ENCODE assay signal across 1 cellular context in genomic region chr6:88709819-88710246, GRCh38.
TF ChIP-seq lines count a peak whose summit lies in the region.

No MANE protein-coding gene starts in this region.

TF ChIP-seq in HepG2, 621 proteins besides CTCF, POLR2A, EP300 and RAD21 (continued from another document and continues in another):
- no peak for TF ChIP-seq KIAA2018 (CRISPR knock-in tag; IDR thresholded peaks at IDR 0.05; ENCODE audit: borderline replicate concordance)
- TF ChIP-seq ZBED4 (CRISPR knock-in tag; IDR thresholded peaks at IDR 0.05; ENCODE audit: borderline replicate concordance), result no peak
- TF ChIP-seq FOXA3 (CRISPR knock-in tag; IDR thresholded peaks at IDR 0.05), result peak; percentile 97
- TF ChIP-seq TRIM22 (IDR thresholded peaks at IDR 0.05), result no peak
- no peak for TF ChIP-seq ZNF230 (CRISPR knock-in tag; IDR thresholded peaks at IDR 0.05)
- TF ChIP-seq RBAK (CRISPR knock-in tag; IDR thresholded peaks at IDR 0.05), result no peak
- peak; percentile 57; the same call in 1 of the 2 replicates for TF ChIP-seq ZNF33A (CRISPR knock-in tag; IDR thresholded peaks at IDR 0.05; ENCODE audit: borderline replicate concordance)
- TF ChIP-seq MATR3 (CRISPR knock-in tag; IDR thresholded peaks at IDR 0.05), result no peak
- no peak for TF ChIP-seq RAD51 (IDR thresholded peaks at IDR 0.05; ENCODE audit: borderline replicate concordance)
- peak; percentile 94 for TF ChIP-seq NFIC (IDR thresholded peaks at IDR 0.05; ENCODE audit: low read length)
- no peak for TF ChIP-seq AHR (CRISPR knock-in tag; IDR thresholded peaks at IDR 0.05)
- no peak for TF ChIP-seq MEIS2 (CRISPR knock-in tag; IDR thresholded peaks at IDR 0.05)
- no peak for TF ChIP-seq RELA (CRISPR knock-in tag; IDR thresholded peaks at IDR 0.05)
- TF ChIP-seq ZNF292 (CRISPR knock-in tag; IDR thresholded peaks at IDR 0.05; ENCODE audit: borderline replicate concordance, low read depth), result no peak
- TF ChIP-seq TFAP4 (IDR thresholded peaks at IDR 0.05; ENCODE audit: borderline replicate concordance, low read depth), result no peak
- no peak for TF ChIP-seq HOXA7 (CRISPR knock-in tag; IDR thresholded peaks at IDR 0.05)
- TF ChIP-seq TBP (CRISPR knock-in tag; IDR thresholded peaks at IDR 0.05), result no peak
- TF ChIP-seq ZNF563 (CRISPR knock-in tag; IDR thresholded peaks at IDR 0.05), result no peak
- TF ChIP-seq NR2F1 (CRISPR knock-in tag; IDR thresholded peaks at IDR 0.05), result peak in 1 of 2 experiments; percentile 67; a peak in 2 of 4 replicates
- no peak for TF ChIP-seq IKZF4 (CRISPR knock-in tag; IDR thresholded peaks at IDR 0.05; ENCODE audit: borderline replicate concordance, low read depth, not compliant biosample characterization)
- no peak for TF ChIP-seq PHF5A (CRISPR knock-in tag; IDR thresholded peaks at IDR 0.05; ENCODE audit: low read depth, unreplicated experiment)
- no peak for TF ChIP-seq NR2F6 (IDR thresholded peaks at IDR 0.05)
- no peak for TF ChIP-seq NR2F6 (CRISPR knock-in tag; IDR thresholded peaks at IDR 0.05)
- peak; percentile 94 for TF ChIP-seq RCOR2 (CRISPR knock-in tag; IDR thresholded peaks at IDR 0.05)
- no peak for TF ChIP-seq DDIT3 (CRISPR knock-in tag; IDR thresholded peaks at IDR 0.05)
- TF ChIP-seq ZNF34 (CRISPR knock-in tag; IDR thresholded peaks at IDR 0.05; ENCODE audit: borderline replicate concordance), result no peak
- TF ChIP-seq GPBP1L1 (CRISPR knock-in tag; IDR thresholded peaks at IDR 0.05), result no peak
- TF ChIP-seq ZNF501 (CRISPR knock-in tag; IDR thresholded peaks at IDR 0.05), result no peak
- TF ChIP-seq SAP130 (CRISPR knock-in tag; IDR thresholded peaks at IDR 0.05; ENCODE audit: low read depth), result peak; percentile 34; the same call in 1 of the 2 replicates
- TF ChIP-seq SP1 (IDR thresholded peaks at IDR 0.05), result no peak
- TF ChIP-seq SP1 (CRISPR knock-in tag; IDR thresholded peaks at IDR 0.05), result no peak
- no peak for TF ChIP-seq NFAT5 (CRISPR knock-in tag; IDR thresholded peaks at IDR 0.05)
- TF ChIP-seq ZNF580 (CRISPR knock-in tag; IDR thresholded peaks at IDR 0.05; ENCODE audit: borderline replicate concordance, low read depth), result peak; percentile 62; the same call in 1 of the 2 replicates
- peak; percentile 93 for TF ChIP-seq ASH2L (IDR thresholded peaks at IDR 0.05; ENCODE audit: insufficient read length, low read depth, low read length)
- TF ChIP-seq ZNF614 (CRISPR knock-in tag; IDR thresholded peaks at IDR 0.05; ENCODE audit: borderline replicate concordance), result no peak
- no peak for TF ChIP-seq ETS1 (CRISPR knock-in tag; IDR thresholded peaks at IDR 0.05)
